ENCODE assay signal across 8 cellular contexts in the genomic region with DNA sequence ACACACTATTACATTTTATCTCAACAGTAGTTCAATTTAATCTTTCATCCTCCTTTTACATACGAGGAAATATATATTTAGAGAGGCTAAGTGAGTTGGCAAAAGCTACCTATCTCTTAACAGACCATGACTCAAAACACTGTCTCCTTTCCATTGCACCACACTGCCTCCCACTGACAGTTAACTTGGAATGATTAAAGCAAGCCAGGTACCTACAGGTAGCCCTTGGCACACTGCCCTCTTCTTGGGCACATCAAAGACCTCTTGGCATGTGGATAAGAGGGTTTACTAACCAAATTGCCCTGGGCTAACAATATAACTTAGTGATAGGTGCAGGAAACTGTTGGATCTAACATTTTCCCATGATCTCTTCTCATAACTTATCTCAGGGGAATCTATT. TPM values are rescaled to one million over a fixed set of nuclear protein-coding genes. Genes with fewer than 3 reads are reported as not detected.
DNase-seq lines count a peak whose midpoint lies in the region; ATAC-seq, FAIRE-seq and TF ChIP-seq lines count a peak whose summit lies in the region.

No MANE protein-coding gene starts in this region.

- H3K4me2 ChIP-seq in GM12878 (ENCODE audit: control insufficient read depth, insufficient read depth) (peak overlapping the region; percentile 99), neural cell (ENCODE audit: low read length) (peak overlapping the region; percentile 54)

- DNase-seq in DMS53 (lab: John Stamatoyannopoulos, UW) (peak; percentile 34), DMS53 treated with DMSO at 0.1 percent for 48 hours (lab: John Stamatoyannopoulos, UW; ENCODE audit: unreplicated experiment) (no peak), LoVo (ENCODE audit: low spot score) (peak; percentile 84), GM12878 (ENCODE audit: low read depth, low spot score) (no peak), AG08396 (ENCODE audit: low spot score) (no peak), NOMO-1 (lab: John Stamatoyannopoulos, UW; ENCODE audit: unreplicated experiment in 2 of 2) (no peak), foreskin fibroblast (no peak)

- H3K9me2 ChIP-seq in neural cell (ENCODE audit: insufficient read depth, low read length), result no peaks in the 10 kb centered on the region

- no TSS peak for BruUV-seq in GM12878 (replicated peaks; lab: Mats Ljungman, UMichigan)

- H3K36me3 ChIP-seq in GM12878 (ENCODE audit: control insufficient read depth in 2 of 2, insufficient read depth in 2 of 2, low read length in 1 of 2) (no peaks in the 10 kb centered on the region; a peak in 1 of 4 replicates), neural cell (ENCODE audit: insufficient read depth, low read length) (no peaks in the 10 kb centered on the region)

- TF ChIP-seq EP300 in GM12878 (IDR thresholded peaks at IDR 0.05; ENCODE audit: borderline replicate concordance in 1 of 2, control insufficient read depth in 1 of 2, low read depth in 2 of 2, low read length in 2 of 2) (no peak), neural cell (conservative IDR thresholded peaks at IDR 0.05; ENCODE audit: poor library complexity, severe bottlenecking) (no peak)

- peak in 2 of 3 experiments; percentile 6 to 60; a peak in 2 of 6 replicates for TF ChIP-seq CTCF in GM12878 (IDR thresholded peaks at IDR 0.05 in 2 of 3, conservative IDR thresholded peaks at IDR 0.05 in 1 of 3; ENCODE audit: control insufficient read depth in 2 of 3, extremely low read depth in 1 of 3, insufficient read depth in 1 of 3, low read depth in 3 of 3, low read length in 3 of 3)
- TF ChIP-seq CTCF in neural cell (IDR thresholded peaks at IDR 0.05; ENCODE audit: poor library complexity, severe bottlenecking), result no peak
- TF ChIP-seq CTCF in foreskin fibroblast (IDR thresholded peaks at IDR 0.05; ENCODE audit: low read depth, low read length), result no peak

- no peak for ATAC-seq in GM12878

- H4K20me1 ChIP-seq in GM12878 (ENCODE audit: control insufficient read depth, insufficient read depth) (no peaks in the 10 kb centered on the region), neural cell (ENCODE audit: insufficient read depth) (no peaks in the 10 kb centered on the region)

- intact Hi-C loops in GM12878 (cut with micrococcal nuclease; ENCODE audit: unreplicated experiment), result loop anchor here (5.0 to 10.0 kb wide), 2 partner anchors 355 to 1653 kb away; partner anchors contain the start of gene ARGLU1

- POLR2A ChIA-PET in GM12878 (lab: Charles Lee), result interaction anchor here (1.1 kb wide), 1 partner anchor 119 kb away, joined by 4 read pairs; no protein-coding TSS in a partner anchor

- H3K4me1 ChIP-seq in GM12878 (ENCODE audit: control insufficient read depth, insufficient read depth, low read length), result peaks cover 16% of the 10 kb centered on the region

- in situ Hi-C loops in GM12878 (cut with MboI), result loop anchor here (25.0 kb wide), 1 partner anchor 1658 kb away; the partner anchor contains the start of gene ARGLU1

- H2AFZ ChIP-seq in GM12878 (ENCODE audit: control insufficient read depth, low read depth, low read length) (no peak overlapping the region), neural cell (ENCODE audit: low read depth, low read length) (no peak overlapping the region)

- H3F3A ChIP-seq in neural cell (ENCODE audit: insufficient read depth, low read length, poor library complexity, severe bottlenecking), result no peaks in the 10 kb centered on the region

- TF ChIP-seq POLR2A in GM12878 (IDR thresholded peaks at IDR 0.05; ENCODE audit: low read depth, low read length), result no peak

- H3K79me2 ChIP-seq in GM12878 (ENCODE audit: control insufficient read depth, insufficient read depth, low read length), result peaks cover 74% of the 10 kb centered on the region
- H3K79me2 ChIP-seq in neural cell (replicated peaks; ENCODE audit: insufficient read depth, low read length), result peaks cover 50% of the 10 kb centered on the region

- SMC1A ChIA-PET in GM12878 (lab: Charles Lee; ENCODE audit: uncharacterized antibody, unreplicated experiment), result interaction anchor here (1.7 kb wide), 1 partner anchor 12 kb away, joined by 9 read pairs; no protein-coding TSS in a partner anchor

- CTCF ChIA-PET in GM12878 (lab: Yijun Ruan, JAX), result interaction anchor here (0.9 to 3.5 kb wide), 6 partner anchors 10 to 675 kb away, joined by 3 to 10 read pairs (median 4); no protein-coding TSS in a partner anchor

- peak; percentile 38 for TF ChIP-seq RAD21 in GM12878 (IDR thresholded peaks at IDR 0.05; ENCODE audit: insufficient read depth, low read depth, low read length)
- no peak for TF ChIP-seq RAD21 in neural cell (conservative IDR thresholded peaks at IDR 0.05)

- H3K4me3 ChIP-seq in GM12878 (peak overlapping the region; percentile 83; the same call in 1 of the 2 replicates), neural cell (ENCODE audit: low read length) (peak overlapping the region; percentile 89), foreskin fibroblast (ENCODE audit: low read depth in 1 of 2, low read length in 2 of 2) (no peak overlapping the region)

- H3K27me3 ChIP-seq in GM12878 (replicated peaks in 1 of 2; ENCODE audit: control insufficient read depth in 2 of 2, insufficient read depth in 2 of 2, low read length in 1 of 2) (no peaks in the 10 kb centered on the region), neural cell (ENCODE audit: insufficient read depth, low read depth, low read length) (no peaks in the 10 kb centered on the region)

- RAD21 ChIA-PET in GM12878 (lab: Charles Lee; ENCODE audit: unreplicated experiment), result no interaction called here

- no peak overlapping the region for H3K27ac ChIP-seq in GM12878 (ENCODE audit: control insufficient read depth, insufficient read depth)
- no peak overlapping the region for H3K27ac ChIP-seq in neural cell (ENCODE audit: low read length)

- 4% methylated on average over 1 of the region's 1 CpG for WGBS in GM12878 (ENCODE audit: insufficient coverage, insufficient replicate concordance, low lambda C conversion rate, missing lambda C conversion rate)

- FAIRE-seq in GM12878 (lab: Jason Lieb, UNC), result no peak

- peak overlapping the region; percentile 22; the same call in 1 of the 2 replicates for H3K9ac ChIP-seq in GM12878 (ENCODE audit: control insufficient read depth, insufficient read depth, low read length)
- H3K9ac ChIP-seq in neural cell (ENCODE audit: low read length), result no peak overlapping the region

- H3K9me3 ChIP-seq in GM12878 (replicated peaks; ENCODE audit: control insufficient read depth, insufficient read depth, low read length) (no peaks in the 10 kb centered on the region), neural cell (ENCODE audit: low read length) (no peaks in the 10 kb centered on the region)

RNA-seq across cellular contexts. Expression of gene ABHD13, which starts 1.9 kb away (rescaled TPM):
- total RNA-seq in GM12878 (2013; cell fraction: nucleolus; rRNA removed), result 12.1 and 14.3 TPM in 2 replicates
- 6.9 and 10.9 TPM in 2 replicates for total RNA-seq in GM12878 (2014; rRNA removed)
- total RNA-seq in GM12878 (2014; rRNA removed; fragmentation: Illumina TruSeq; extraction: Trizol), result 5.5 and 5.7 TPM in 2 replicates
- total RNA-seq in GM12878 (2021), result 6.5 and 6.8 TPM in 2 replicates
- 2.4 TPM for polyA plus RNA-seq in GM12878 (2011; ENCODE audit: low read depth)
- polyA plus RNA-seq in GM12878 (2011; rRNA removed), result 10.7 and 15.9 TPM in 2 replicates
- polyA plus RNA-seq in GM12878 (2011; cell fraction: cytosol; rRNA removed), result 2.8 and 2.9 TPM in 2 replicates
- polyA plus RNA-seq in GM12878 (2011; cell fraction: nucleus; rRNA removed), result 4.4 and 4.8 TPM in 2 replicates
- 4.7 and 4.8 TPM in 2 replicates for polyA plus RNA-seq in GM12878 (2012)
- 7.6 and 12.1 TPM in 2 replicates for polyA plus RNA-seq in GM12878 (2014; fragmentation: Illumina TruSeq; extraction: Trizol)
- polyA plus RNA-seq in GM12878 (2014; fragmentation: Nextera tagmentation; extraction: Ambion mirVana), result 1 to 10 TPM; 3.2 to 3.9 TPM
- 4.8 and 6.1 TPM in 2 replicates for polyA plus RNA-seq in GM12878 (2014; rRNA removed)
- polyA plus RNA-seq in GM12878 (2016; fragmentation: Nextera tagmentation; extraction: Ambion mirVana), result 10 to 100 TPM in 1 of 2 experiments, 1 to 10 TPM in 1; 6.4 to 10.2 TPM
- 4.5 and 5.1 TPM in 2 replicates for polyA minus RNA-seq in GM12878 (2011; rRNA and poly(A)+ RNA removed)
- polyA minus RNA-seq in GM12878 (2011; cell fraction: cytosol; rRNA and poly(A)+ RNA removed), result 1.7 and 2.0 TPM in 2 replicates
- polyA minus RNA-seq in GM12878 (2011; cell fraction: nucleus; rRNA and poly(A)+ RNA removed), result 10.8 and 13.0 TPM in 2 replicates
- polyA plus RNA-seq in neural cell, result 12.0 and 14.4 TPM in 2 replicates
- 29.9 and 32.1 TPM in 2 replicates for polyA minus RNA-seq in neural cell

RNA-seq across cellular contexts. Expression of gene LIG4, which starts 4.7 kb away (rescaled TPM):
- 18.6 and 19.1 TPM in 2 replicates for total RNA-seq in GM12878 (2013; cell fraction: nucleolus; rRNA removed)
- 7.8 and 10.2 TPM in 2 replicates for total RNA-seq in GM12878 (2014; rRNA removed)
- 12.6 and 12.9 TPM in 2 replicates for total RNA-seq in GM12878 (2014; rRNA removed; fragmentation: Illumina TruSeq; extraction: Trizol)
- 7.7 and 8.3 TPM in 2 replicates for total RNA-seq in GM12878 (2021)
- 3.1 TPM for polyA plus RNA-seq in GM12878 (2011; ENCODE audit: low read depth)
- polyA plus RNA-seq in GM12878 (2011; rRNA removed), result 11.0 and 16.6 TPM in 2 replicates
- 2.8 and 3.5 TPM in 2 replicates for polyA plus RNA-seq in GM12878 (2011; cell fraction: cytosol; rRNA removed)
- 10.3 and 12.2 TPM in 2 replicates for polyA plus RNA-seq in GM12878 (2011; cell fraction: nucleus; rRNA removed)
- 4.3 and 6.0 TPM in 2 replicates for polyA plus RNA-seq in GM12878 (2012)
- 15.0 and 20.5 TPM in 2 replicates for polyA plus RNA-seq in GM12878 (2014; fragmentation: Illumina TruSeq; extraction: Trizol)
- polyA plus RNA-seq in GM12878 (2014; fragmentation: Nextera tagmentation; extraction: Ambion mirVana), result 1 to 10 TPM; 2.3 to 5.1 TPM
- polyA plus RNA-seq in GM12878 (2014; rRNA removed), result 8.4 and 8.6 TPM in 2 replicates
- polyA plus RNA-seq in GM12878 (2016; fragmentation: Nextera tagmentation; extraction: Ambion mirVana), result 1 to 10 TPM; 8.4 to 9.2 TPM
- polyA minus RNA-seq in GM12878 (2011; rRNA and poly(A)+ RNA removed), result 2.5 and 4.4 TPM in 2 replicates
- 2.5 and 3.1 TPM in 2 replicates for polyA minus RNA-seq in GM12878 (2011; cell fraction: cytosol; rRNA and poly(A)+ RNA removed)
- 2.3 and 3.2 TPM in 2 replicates for polyA minus RNA-seq in GM12878 (2011; cell fraction: nucleus; rRNA and poly(A)+ RNA removed)
- 28.8 and 32.3 TPM in 2 replicates for polyA plus RNA-seq in neural cell
- polyA minus RNA-seq in neural cell, result 57.7 and 68.8 TPM in 2 replicates

RNA-seq across cellular contexts. Expression of gene TNFSF13B, which starts 49.5 kb away (rescaled TPM):
- total RNA-seq in GM12878 (2013; cell fraction: nucleolus; rRNA removed), result 8.0 and 13.8 TPM in 2 replicates
- total RNA-seq in GM12878 (2014; rRNA removed) (16.9 and 18.6 TPM in 2 replicates), GM12878 (2014; rRNA removed; fragmentation: Illumina TruSeq; extraction: Trizol) (11.0 and 11.7 TPM in 2 replicates), GM12878 (2021) (12.1 and 12.7 TPM in 2 replicates)
- polyA plus RNA-seq in GM12878 (2011; ENCODE audit: low read depth), result 3.5 TPM
- polyA plus RNA-seq in GM12878 (2011; rRNA removed) (64.2 and 84.9 TPM in 2 replicates), GM12878 (2014; fragmentation: Illumina TruSeq; extraction: Trizol) (13.4 and 16.7 TPM in 2 replicates), GM12878 (2014; fragmentation: Nextera tagmentation; extraction: Ambion mirVana) (10 to 100 TPM; 12.5 to 32.0 TPM), GM12878 (2014; rRNA removed) (18.7 and 23.8 TPM in 2 replicates), GM12878 (2016; fragmentation: Nextera tagmentation; extraction: Ambion mirVana) (10 to 100 TPM; 15.5 to 20.1 TPM), neural cell (0.28 and 0.50 TPM in 2 replicates)
- polyA plus RNA-seq in GM12878 (2011; cell fraction: cytosol; rRNA removed), result 35.8 and 56.5 TPM in 2 replicates
- 29.4 and 39.9 TPM in 2 replicates for polyA plus RNA-seq in GM12878 (2011; cell fraction: nucleus; rRNA removed)
- 6.0 and 8.2 TPM in 2 replicates for polyA plus RNA-seq in GM12878 (2012)
- polyA minus RNA-seq in GM12878 (2011; rRNA and poly(A)+ RNA removed), result 16.5 and 32.8 TPM in 2 replicates
- 13.7 and 17.5 TPM in 2 replicates for polyA minus RNA-seq in GM12878 (2011; cell fraction: cytosol; rRNA and poly(A)+ RNA removed)
- 27.9 and 30.2 TPM in 2 replicates for polyA minus RNA-seq in GM12878 (2011; cell fraction: nucleus; rRNA and poly(A)+ RNA removed)
- 0.93 and 1.7 TPM in 2 replicates for polyA minus RNA-seq in neural cell

Comparison
In these comparisons a context has a peak if more than half of its experiments do, and no peak if none do; other contexts are left out.
1. DNase-seq: peak in DMS53 (single experiment) and LoVo (single experiment); none in DMS53 treated with DMSO at 0.1 percent for 48 hours (single experiment), GM12878 (single experiment), AG08396 (single experiment), NOMO-1 (0 of 2) and foreskin fibroblast (0 of 2).
2. H3K4me3 ChIP-seq: peak in GM12878 (single experiment) and neural cell (single experiment); none in foreskin fibroblast (0 of 2).
3. CTCF ChIP-seq: peak in GM12878 (2 of 3); none in neural cell (single experiment) and foreskin fibroblast (single experiment).